ENCODE assay signal across 8 cellular contexts in genomic region chr4:152696764-152697250, GRCh38. TPM values are rescaled to one million over a fixed set of nuclear protein-coding genes. Genes with fewer than 3 reads are reported as not detected.
DNase-seq lines count a peak whose midpoint lies in the region; ATAC-seq and TF ChIP-seq lines count a peak whose summit lies in the region.

No MANE protein-coding gene starts in this region.

- H3K36me3 Mint-ChIP-seq in activated T-cell treated with anti-CD3 and anti-CD28 coated beads, Interleukin-2, amount 50 U/mL, for 72 hours (ENCODE audit: insufficient read depth in 2 of 2): no peaks in the 10 kb centered on the region

- no peak overlapping the region for H3K14ac ChIP-seq in IMR-90 (replicated peaks; ENCODE audit: low read depth, low read length)

- no TSS peak for BruUV-seq in IMR-90 (replicated peaks; lab: Mats Ljungman, UMichigan)

- H4K20me1 ChIP-seq in IMR-90 (ENCODE audit: insufficient read depth, low read length): no peaks in the 10 kb centered on the region

- POLR2A ChIA-PET in IMR-90 (lab: Charles Lee; ENCODE audit: unreplicated experiment): no interaction called here

- H3K27me3 ChIP-seq in IMR-90 (ENCODE audit: control insufficient read depth, insufficient read depth, low read length): peaks cover 25% of the 10 kb centered on the region
- peaks cover 0 to 1% of the 10 kb centered on the region in 2 donors for H3K27me3 ChIP-seq in left lung

- no peaks in the 10 kb centered on the region for H3K36me3 ChIP-seq in IMR-90 (ENCODE audit: control insufficient read depth, insufficient read depth, low read length)
- H3K36me3 ChIP-seq in left lung: no peaks in the 10 kb centered on the region

- H3K27ac Mint-ChIP-seq in activated T-cell treated with anti-CD3 and anti-CD28 coated beads, Interleukin-2, amount 50 U/mL, for 72 hours: no peak overlapping the region

- DNase-seq in Daoy (ENCODE audit: low read depth) (peak; percentile 59), IMR-90 (peak; percentile 65), left lung (no peak), superior temporal gyrus (ENCODE audit: extremely low spot score) (peak; percentile 64), mesenteric fat pad (ENCODE audit: low spot score) (no peak), UCSD-AML1 (lab: John Stamatoyannopoulos, UW; ENCODE audit: unreplicated experiment) (no peak)
- peak; percentile 55 to 66 for DNase-seq in activated T-cell treated with anti-CD3 and anti-CD28 coated beads, Interleukin-2, amount 50 U/mL, for 72 hours

- WGBS in IMR-90 (ENCODE audit: extremely low coverage in 2 of 2, insufficient read length in 1 of 2), 2 experiments: no CpG with 5 or more reads among the region's 5 CpGs

- no peak overlapping the region for H3K56ac ChIP-seq in IMR-90 (ENCODE audit: extremely low read depth, insufficient read depth, low read length)

- no peak overlapping the region for H4K8ac ChIP-seq in IMR-90 (ENCODE audit: low read depth in 2 of 2, low read length in 2 of 2)

- H3K18ac ChIP-seq in IMR-90 (ENCODE audit: low read depth, low read length): no peak overlapping the region

- CTCF ChIA-PET in IMR-90 (lab: Yijun Ruan, JAX): no interaction called here

- intact Hi-C loops in IMR-90 (cut with micrococcal nuclease) (no loop called here), left lung (cut with DNase I) (no loop called here)

- H3K79me1 ChIP-seq in IMR-90 (ENCODE audit: low read depth in 1 of 2, low read length in 2 of 2): no peaks in the 10 kb centered on the region

- peak; percentile 99 for ATAC-seq in GM21447 (IDR thresholded peaks at IDR 0.05; ENCODE audit: unreplicated experiment)
- ATAC-seq in IMR-90 (ENCODE audit: low read depth): peak; percentile 74
- peak; percentile 99 to 100 for ATAC-seq in activated T-cell treated with anti-CD3 and anti-CD28 coated beads, Interleukin-2, amount 50 U/mL, for 72 hours (replicated peaks in 1 of 2)
- peak; percentile 44 for ATAC-seq in left lung

- H4K5ac ChIP-seq in IMR-90 (ENCODE audit: low read depth, low read length): no peak overlapping the region

- H3K27me3 Mint-ChIP-seq in activated T-cell treated with anti-CD3 and anti-CD28 coated beads, Interleukin-2, amount 50 U/mL, for 72 hours (ENCODE audit: low read depth): no peaks in the 10 kb centered on the region

- no peak overlapping the region for H3K4ac ChIP-seq in IMR-90 (ENCODE audit: low read depth, low read length)

- no peak for TF ChIP-seq CTCF in IMR-90 (conservative IDR thresholded peaks at IDR 0.05; ENCODE audit: low read depth, low read length)
- no peak for TF ChIP-seq CTCF in left lung (IDR thresholded peaks at IDR 0.05)

- dilution Hi-C loops in IMR-90 (cut with HindIII; ENCODE audit: low sequenced_read_pairs, unreplicated experiment): no loop called here

- peaks cover 13% of the 10 kb centered on the region for H3K4me1 Mint-ChIP-seq in activated T-cell treated with anti-CD3 and anti-CD28 coated beads, Interleukin-2, amount 50 U/mL, for 72 hours (ENCODE audit: low read depth)

- no peak for TF ChIP-seq RAD21 in IMR-90 (IDR thresholded peaks at IDR 0.05; ENCODE audit: low read length)

- H3K23ac ChIP-seq in IMR-90 (ENCODE audit: low read depth, low read length): no peak overlapping the region

- no peak overlapping the region for H2AFZ ChIP-seq in IMR-90 (replicated peaks; ENCODE audit: low read length, poor library complexity)

- H3K4me3 ChIP-seq in IMR-90 (ENCODE audit: insufficient read depth, low read depth, low read length) (no peak overlapping the region), left lung (no peak overlapping the region)

- H4K91ac ChIP-seq in IMR-90 (ENCODE audit: insufficient read depth, low read depth, low read length): no peak overlapping the region

- H3K4me3 Mint-ChIP-seq in activated T-cell treated with anti-CD3 and anti-CD28 coated beads, Interleukin-2, amount 50 U/mL, for 72 hours: peak overlapping the region in 1 of 2 donors; percentile 69

- H3K9me3 Mint-ChIP-seq in activated T-cell treated with anti-CD3 and anti-CD28 coated beads, Interleukin-2, amount 50 U/mL, for 72 hours: no peaks in the 10 kb centered on the region

- H2AK5ac ChIP-seq in IMR-90 (ENCODE audit: low read depth, low read length): no peak overlapping the region

- no peak overlapping the region for H2AK9ac ChIP-seq in IMR-90 (replicated peaks; ENCODE audit: low read depth, low read length, poor library complexity)

- no peak overlapping the region for H3K27ac ChIP-seq in IMR-90 (ENCODE audit: insufficient read depth, low read length)
- H3K27ac ChIP-seq in left lung: no peak overlapping the region

- H3K4me2 ChIP-seq in IMR-90 (ENCODE audit: low read depth, low read length): no peak overlapping the region; the same call in 1 of the 2 replicates

- H3K9me1 ChIP-seq in IMR-90 (ENCODE audit: insufficient read depth, low read length): no peaks in the 10 kb centered on the region

- in situ Hi-C loops in IMR-90 (cut with MboI; ENCODE audit: low sequenced_read_pairs): no loop called here

- no peak overlapping the region for H3K9ac ChIP-seq in IMR-90 (ENCODE audit: low read depth, low read length)

- H3K9me3 ChIP-seq in IMR-90 (ENCODE audit: control insufficient read depth, insufficient read depth, low read length): no peaks in the 10 kb centered on the region
- H3K9me3 ChIP-seq in left lung: no peaks in the 10 kb centered on the region

- H2BK120ac ChIP-seq in IMR-90 (ENCODE audit: low read depth, low read length): no peak overlapping the region

- no peak for TF ChIP-seq POLR2A in IMR-90 (IDR thresholded peaks at IDR 0.05; ENCODE audit: low read depth, low read length)

- no peak overlapping the region for H2BK20ac ChIP-seq in IMR-90 (ENCODE audit: low read depth, low read length)

- H2BK15ac ChIP-seq in IMR-90 (ENCODE audit: low read depth, low read length): no peak overlapping the region

- no peak overlapping the region for H2BK5ac ChIP-seq in IMR-90 (ENCODE audit: low read depth, low read length, poor library complexity, severe bottlenecking)

- H3K4me1 ChIP-seq in IMR-90 (ENCODE audit: control insufficient read depth, insufficient read depth, low read length) (no peaks in the 10 kb centered on the region), left lung (no peaks in the 10 kb centered on the region)

TF ChIP-seq in IMR-90, 13 proteins besides CTCF, POLR2A, EP300 and RAD21:
- TF ChIP-seq USF2 (IDR thresholded peaks at IDR 0.05; ENCODE audit: low read depth, low read length) (no peak), CHD1 (IDR thresholded peaks at IDR 0.05; ENCODE audit: low read depth, low read length) (no peak), BHLHE40 (IDR thresholded peaks at IDR 0.05; ENCODE audit: low read depth, low read length) (no peak), RFX5 (IDR thresholded peaks at IDR 0.05; ENCODE audit: low read depth, low read length) (no peak), MXI1 (IDR thresholded peaks at IDR 0.05; ENCODE audit: borderline replicate concordance, low read depth, low read length) (no peak), NFE2L2 (IDR thresholded peaks at IDR 0.05; ENCODE audit: low read depth, low read length) (no peak), MAFK (IDR thresholded peaks at IDR 0.05; ENCODE audit: low read depth, low read length) (no peak), SMC3 (IDR thresholded peaks at IDR 0.05; ENCODE audit: low read depth, low read length) (no peak), CEBPB (IDR thresholded peaks at IDR 0.05; ENCODE audit: low read depth, low read length) (no peak), FOS (IDR thresholded peaks at IDR 0.05; ENCODE audit: low read depth, low read length) (no peak), MAZ (IDR thresholded peaks at IDR 0.05; ENCODE audit: borderline replicate concordance, low read depth, low read length) (no peak), RCOR1 (IDR thresholded peaks at IDR 0.05; ENCODE audit: insufficient replicate concordance, low read length) (no peak), ELK1 (IDR thresholded peaks at IDR 0.05; ENCODE audit: borderline replicate concordance, low read depth, low read length) (no peak)

RNA-seq across cellular contexts. Expression of gene TMEM154, which starts 17.0 kb away (rescaled TPM):
- 2.6 and 11.2 TPM in 2 replicates for total RNA-seq in Daoy (2014; rRNA removed; shearing (Covaris generic))
- total RNA-seq in IMR-90 (2012; rRNA removed): 0.18 and 0.28 TPM in 2 replicates
- polyA plus RNA-seq in IMR-90 (2012; rRNA removed): 0.12 and 0.20 TPM in 2 replicates
- 0.03 TPM in 2 replicates for polyA plus RNA-seq in IMR-90 (2012; cell fraction: cytosol; rRNA removed)
- polyA plus RNA-seq in IMR-90 (2012; cell fraction: nucleus; rRNA removed; ENCODE audit: low replicate concordance): 0.03 and 0.22 TPM in 2 replicates
- total RNA-seq in activated T-cell treated with anti-CD3 and anti-CD28 coated beads, Interleukin-2, amount 50 U/mL, for 72 hours: 10 to 100 TPM; 16.8 to 22.0 TPM
- 10 to 100 TPM in 1 of 2 donors, 1 to 10 TPM in 1; 6.7 to 21.9 TPM for total RNA-seq in left lung
- total RNA-seq in mesenteric fat pad: 7.2 TPM

Comparison
In these comparisons a context has a peak if more than half of its experiments do, and no peak if none do; other contexts are left out.
1. DNase-seq: peak in Daoy (single experiment), IMR-90 (single experiment), activated T-cell treated with anti-CD3 and anti-CD28 coated beads, Interleukin-2, amount 50 U/mL, for 72 hours (2 of 2) and superior temporal gyrus (single experiment); none in left lung (0 of 2), mesenteric fat pad (single experiment) and UCSD-AML1 (single experiment).
2. ATAC-seq: peak in every context shown above with its lines; median percentile 100 in activated T-cell treated with anti-CD3 and anti-CD28 coated beads, Interleukin-2, amount 50 U/mL, for 72 hours; 99 in GM21447; 74 in IMR-90; 44 in left lung.